In genomic region chr7:107918948-107919347, GRCh38 we compare ENCODE assay signal across 32 cellular contexts.
"Had no signal": no experiment of that assay in that cellular context is flagged by ENCODE, and none has a peak within 500 bp of the region (broad histone marks: within the 10 kb centered on the region; RNA-seq: fewer than 3 reads in every experiment).

No MANE protein-coding gene starts in this region.

- ATAC-seq: activated CD8-positive, alpha-beta memory T cell treated with anti-CD3 and anti-CD28 coated beads, Interleukin-2, amount 10 ng/mL, durations not matched to agents 7 days and 5 days; activated naive CD4-positive, alpha-beta T cell treated with anti-CD3 and anti-CD28 coated beads, Interleukin-2, amount 50 U/mL, for 72 hours; T-cell had no signal

- H3K27me3 Mint-ChIP-seq: activated CD4-positive, alpha-beta memory T cell treated with anti-CD3 and anti-CD28 coated beads, Interleukin-2, amount 10 ng/mL, durations not matched to agents 7 days and 5 days; activated CD8-positive, alpha-beta memory T cell treated with anti-CD3 and anti-CD28 coated beads, Interleukin-2, amount 10 ng/mL, durations not matched to agents 7 days and 5 days; brain; T-cell had no signal

- DNase-seq: activated CD4-positive, alpha-beta memory T cell treated with anti-CD3 and anti-CD28 coated beads, Interleukin-2, amount 10 ng/mL, durations not matched to agents 7 days and 5 days; activated CD4-positive, alpha-beta T cell treated with anti-CD3 and anti-CD28 coated beads for 1 hour; activated CD4-positive, alpha-beta T cell treated with anti-CD3 and anti-CD28 coated beads for 48 hours; activated CD4-positive, CD25-positive, alpha-beta regulatory T cell; activated CD8-positive, alpha-beta memory T cell treated with anti-CD3 and anti-CD28 coated beads for 24 hours; activated CD8-positive, alpha-beta memory T cell treated with anti-CD3 and anti-CD28 coated beads, Interleukin-2, amount 10 ng/mL, durations not matched to agents 7 days and 5 days; activated CD8-positive, alpha-beta memory T cell treated with anti-CD3 and anti-CD28 coated beads, Interleukin-2, amount 50 U/mL, for 48 hours; activated gamma-delta T cell treated with Interleukin-2 at 50 U/mL for 16 hours; activated naive CD4-positive, alpha-beta T cell treated with anti-CD3 and anti-CD28 coated beads for 36 hours; activated T-cell treated with anti-CD3 and anti-CD28 coated beads, Interleukin-2, amount 50 U/mL, for 48 hours; anterior cingulate cortex; central memory CD4-positive, alpha-beta T cell; NCI-H1092 treated with DMSO at 0.1 percent for 48 hours; NCI-H1417; NCI-H146; NCI-H187; NCI-H2029 treated with DMSO at 0.1 percent for 48 hours; NCI-H2107; NCI-H2171; NCI-H510A; NCI-H748 treated with DMSO at 0.1 percent for 48 hours; NK-92 treated with Interleukin-12 subunit alpha and Interleukin-12 subunit beta, amount 100 ng/mL, for 24 hours; PC-9; Right ventricle myocardium superior; T-cell; T-helper 2 cell; T-helper 9 cell; WERI-Rb-1 had no signal

- H3K4me3 ChIP-seq: PC-9 had no signal

- H3K9ac ChIP-seq: KMS-11 had no signal

- H3K27ac ChIP-seq: KMS-11, WERI-Rb-1 had no signal

- H3K4me3 Mint-ChIP-seq: activated CD4-positive, alpha-beta memory T cell treated with anti-CD3 and anti-CD28 coated beads, Interleukin-2, amount 10 ng/mL, durations not matched to agents 7 days and 5 days; activated CD8-positive, alpha-beta memory T cell treated with anti-CD3 and anti-CD28 coated beads, Interleukin-2, amount 10 ng/mL, durations not matched to agents 7 days and 5 days; activated naive CD4-positive, alpha-beta T cell treated with anti-CD3 and anti-CD28 coated beads for 36 hours; brain; T-cell had no signal

- H2AFZ ChIP-seq: PC-9 had no signal

- H3K4me2 ChIP-seq: KMS-11, PC-9 had no signal

- H3K9me3 Mint-ChIP-seq: activated CD4-positive, alpha-beta memory T cell treated with anti-CD3 and anti-CD28 coated beads, Interleukin-2, amount 10 ng/mL, durations not matched to agents 7 days and 5 days; activated naive CD4-positive, alpha-beta T cell treated with anti-CD3 and anti-CD28 coated beads for 36 hours; activated naive CD4-positive, alpha-beta T cell treated with anti-CD3 and anti-CD28 coated beads, Interleukin-2, amount 50 U/mL, for 72 hours; brain; T-cell had no signal

- H3K27ac Mint-ChIP-seq: activated CD4-positive, alpha-beta memory T cell treated with anti-CD3 and anti-CD28 coated beads, Interleukin-2, amount 10 ng/mL, durations not matched to agents 7 days and 5 days; activated CD8-positive, alpha-beta memory T cell treated with anti-CD3 and anti-CD28 coated beads, Interleukin-2, amount 10 ng/mL, durations not matched to agents 7 days and 5 days; activated naive CD4-positive, alpha-beta T cell treated with anti-CD3 and anti-CD28 coated beads for 36 hours; activated T-helper 2 cell treated with anti-CD3 and anti-CD28 coated beads, Interferon-gamma antibody, Interleukin-2, Interleukin-4, amounts not matched to agents 10 μg/mL and 5 μg/mL and 100 μg/mL, durations not matched to agents 14 hours and 24 hours and 36 hours had no signal
